17 cellular contexts compared by ENCODE assay signal in genomic region chr3:3302964-3303363, GRCh38.
DNase-seq lines count a peak whose midpoint lies in the region; ATAC-seq and TF ChIP-seq lines count a peak whose summit lies in the region.
"Had no signal": no experiment of that assay in that cellular context is flagged by ENCODE, and none has a peak within 500 bp of the region (broad histone marks: within the 10 kb centered on the region; RNA-seq: fewer than 3 reads in every experiment).

No MANE protein-coding gene starts in this region.

- POLR2A ChIA-PET in HEK293 (lab: Yijun Ruan, JAX): no interaction called here

- TF ChIP-seq CTCF in HEK293 (tag by site-specific recombination; IDR thresholded peaks at IDR 0.05): no peak

- intact Hi-C loops in Right ventricle myocardium superior (cut with DNase I): no loop called here
- intact Hi-C loops in right cardiac atrium (cut with DNase I): no loop called here

- 33% methylated on average over 3 of the region's 3 CpGs for WGBS in right cardiac atrium

- peak; percentile 51 for ATAC-seq in Right ventricle myocardium superior (ENCODE audit: poor library complexity)
- no peak for ATAC-seq in right cardiac atrium
- no peak for ATAC-seq in HG03442 (IDR thresholded peaks at IDR 0.05; ENCODE audit: unreplicated experiment)

- CTCF ChIA-PET in HEK293 (lab: Yijun Ruan, JAX): interaction anchor here (1.5 kb wide), 1 partner anchor 12 kb away, joined by 3 read pairs; no protein-coding TSS in a partner anchor

- H3K4me1 ChIP-seq in right cardiac atrium (ENCODE audit: control insufficient read depth, insufficient read depth, low read length) (no peaks in the 10 kb centered on the region), HEK293 (ENCODE audit: control insufficient read depth, insufficient read depth, low read length) (no peaks in the 10 kb centered on the region)
- H3K4me1 ChIP-seq in effector memory CD4-positive, alpha-beta T cell (ENCODE audit: control insufficient read depth, insufficient read depth, low read length, poor library complexity, severe bottlenecking): no peaks in the 10 kb centered on the region
- H3K4me1 ChIP-seq: HAP-1 had no signal

- no peak overlapping the region for H3K27ac ChIP-seq in right cardiac atrium (ENCODE audit: low read length)
- no peak overlapping the region for H3K27ac ChIP-seq in HEK293 (ENCODE audit: extremely low read depth, low read depth, low read length)
- H3K27ac ChIP-seq in effector memory CD4-positive, alpha-beta T cell (ENCODE audit: insufficient read depth, low read length, poor library complexity, severe bottlenecking): no peak overlapping the region
- H3K27ac ChIP-seq: C4-2B, GM23248, HL-60 had no signal

- no peak overlapping the region for H3K4me3 ChIP-seq in right cardiac atrium (ENCODE audit: low read length)
- no peak overlapping the region for H3K4me3 ChIP-seq in HEK293 (ENCODE audit: low read depth, low read length)
- H3K4me3 ChIP-seq in effector memory CD4-positive, alpha-beta T cell (ENCODE audit: insufficient read depth, low read depth, low read length, poor library complexity, severe bottlenecking): no peak overlapping the region
- H3K4me3 ChIP-seq: GM23248, HAP-1 had no signal

- no peaks in the 10 kb centered on the region for H3K9me3 ChIP-seq in right cardiac atrium (ENCODE audit: control insufficient read depth, low read length)
- H3K9me3 ChIP-seq in HEK293 (ENCODE audit: control insufficient read depth, insufficient read depth, low read depth, low read length): no peaks in the 10 kb centered on the region
- no peaks in the 10 kb centered on the region for H3K9me3 ChIP-seq in effector memory CD4-positive, alpha-beta T cell (ENCODE audit: control insufficient read depth, low read length)
- H3K9me3 ChIP-seq: HAP-1 had no signal

- H3K27me3 ChIP-seq in right cardiac atrium (ENCODE audit: control insufficient read depth, insufficient read depth): no peaks in the 10 kb centered on the region
- H3K27me3 ChIP-seq in effector memory CD4-positive, alpha-beta T cell (replicated peaks; ENCODE audit: control insufficient read depth, insufficient read depth, low read length, poor library complexity, severe bottlenecking): no peaks in the 10 kb centered on the region

- no peaks in the 10 kb centered on the region for H3K36me3 ChIP-seq in HEK293 (ENCODE audit: control insufficient read depth in 2 of 2, insufficient read depth in 1 of 2, low read length in 2 of 2)
- no peaks in the 10 kb centered on the region for H3K36me3 ChIP-seq in effector memory CD4-positive, alpha-beta T cell (ENCODE audit: control insufficient read depth, insufficient read depth, low read length)
- H3K36me3 ChIP-seq: HAP-1 had no signal

- DNase-seq in Right ventricle myocardium superior (no peak), right cardiac atrium (no peak), Ammon's horn (ENCODE audit: low spot score) (peak; percentile 6), putamen (ENCODE audit: low spot score) (peak; percentile 56)
- DNase-seq in effector memory CD4-positive, alpha-beta T cell: no peak
- DNase-seq: ACHN; CD4-positive, alpha-beta T cell; DMS153; DMS79; GDM1; GM23248; IMR-90 had no signal

TF ChIP-seq in HEK293, 187 proteins besides CTCF, POLR2A, EP300 and RAD21:
- TF ChIP-seq ATF2 (tag by site-specific recombination; IDR thresholded peaks at IDR 0.05; ENCODE audit: low read depth): 0 out of 2 replicates have a peak, but pooled peaks have one; percentile 24
- no peak for TF ChIP-seq ELK4 (IDR thresholded peaks at IDR 0.05; ENCODE audit: borderline replicate concordance, low read depth, low read length)

Comparison
In these comparisons a context has a peak if more than half of its experiments do, and no peak if none do; other contexts are left out.
1. DNase-seq: peak in Ammon's horn (single experiment) and putamen (single experiment); none in Right ventricle myocardium superior (single experiment), right cardiac atrium (0 of 3) and effector memory CD4-positive, alpha-beta T cell (0 of 3).